9 cellular contexts compared by ENCODE assay signal in genomic region chr9:33813712-33814641, GRCh38. TPM values are rescaled to one million over a fixed set of nuclear protein-coding genes. Genes with fewer than 3 reads are reported as not detected.
DNase-seq lines count a peak whose midpoint lies in the region; ATAC-seq and TF ChIP-seq lines count a peak whose summit lies in the region.
"Had no signal": no experiment of that assay in that cellular context is flagged by ENCODE, and none has a peak within 500 bp of the region (broad histone marks: within the 10 kb centered on the region; RNA-seq: fewer than 3 reads in every experiment).

No MANE protein-coding gene starts in this region.

- TF ChIP-seq POLR2A in tibial nerve (IDR thresholded peaks at IDR 0.05) = no peak

- H4K20me1 ChIP-seq in GM23338 (replicated peaks; ENCODE audit: insufficient read depth) (no peaks in the 10 kb centered on the region), OCI-LY1 (ENCODE audit: insufficient read depth, low read length) (no peaks in the 10 kb centered on the region)

- H3K9me2 ChIP-seq in GM23338 (ENCODE audit: insufficient read depth) (no peaks in the 10 kb centered on the region), OCI-LY1 (ENCODE audit: low read depth, low read length) (no peaks in the 10 kb centered on the region)

- peak in 1 of 10 experiments; percentile 17 for DNase-seq in CD4-positive, alpha-beta T cell
- DNase-seq in GM23338 (ENCODE audit: low spot score) (peak; percentile 62), caudate nucleus (lab: John Stamatoyannopoulos, UW) (peak in 18 of 61 donors; percentile 5 to 63 (median 23)), lower lobe of right lung (no peak), tibial nerve (ENCODE audit: low spot score in 2 of 2) (no peak), left lobe of liver (ENCODE audit: low spot score) (no peak), NCI-H187 (lab: John Stamatoyannopoulos, UW) (no peak)

- peak overlapping the region; percentile 98 for H3K27ac Mint-ChIP-seq in CD4-positive, alpha-beta T cell
- H3K27ac Mint-ChIP-seq in GM23338 = no peak overlapping the region

- H3K36me3 ChIP-seq in GM23338 (ENCODE audit: insufficient read depth) = no peaks in the 10 kb centered on the region
- no peaks in the 10 kb centered on the region for H3K36me3 ChIP-seq in OCI-LY1 (ENCODE audit: insufficient read depth, low read length)
- no peaks in the 10 kb centered on the region for H3K36me3 ChIP-seq in lower lobe of right lung
- no peaks in the 10 kb centered on the region for H3K36me3 ChIP-seq in tibial nerve

- POLR2A ChIA-PET in CD4-positive, alpha-beta T cell (lab: Charles Lee) = interaction anchor here (0.6 to 1.6 kb wide), 6 partner anchors 10 to 523 kb away, joined by 3 to 11 read pairs (median 4); no protein-coding TSS in a partner anchor

- intact Hi-C loops in CD4-positive, alpha-beta T cell (cut with DNase I, micrococcal nuclease) = loop anchor here (1.0 to 10.0 kb wide), 4 partner anchors 38 to 231 kb away; partner anchors contain the start of gene UBAP2 (in 1 of the 2)
- intact Hi-C loops in lower lobe of right lung (cut with DNase I) = no loop called here

- H3K4me3 Mint-ChIP-seq in CD4-positive, alpha-beta T cell = peak overlapping the region; percentile 81
- H3K4me3 Mint-ChIP-seq in GM23338 = no peak overlapping the region

- H3K36me3 Mint-ChIP-seq in CD4-positive, alpha-beta T cell (ENCODE audit: low read depth) = peaks cover 11% of the 10 kb centered on the region
- peaks cover 4% of the 10 kb centered on the region; the same call in 1 of the 3 replicates for H3K36me3 Mint-ChIP-seq in GM23338 (ENCODE audit: low read depth)

- H2AFZ ChIP-seq in GM23338 (no peak overlapping the region; the same call in 1 of the 2 replicates), OCI-LY1 (ENCODE audit: low read length) (peak overlapping the region; percentile 73; the same call in 1 of the 2 replicates)

- WGBS in tibial nerve, 2 donors = 42 to 50% methylated on average over 8 of the region's 8 CpGs

- H3K4me3 ChIP-seq in GM23338 = no peak overlapping the region
- no peak overlapping the region for H3K4me3 ChIP-seq in OCI-LY1 (ENCODE audit: low read depth, low read length, poor library complexity, severe bottlenecking)
- H3K4me3 ChIP-seq in lower lobe of right lung = no peak overlapping the region
- no peak overlapping the region for H3K4me3 ChIP-seq in tibial nerve

- peaks cover 8% of the 10 kb centered on the region for H3K79me2 ChIP-seq in GM23338 (replicated peaks; ENCODE audit: insufficient read depth)
- H3K79me2 ChIP-seq in OCI-LY1 (ENCODE audit: insufficient read depth, low read length) = peaks cover 9% of the 10 kb centered on the region

- TF ChIP-seq EP300 in tibial nerve (IDR thresholded peaks at IDR 0.05) = peak in 1 of 2 donors; percentile 60

- CTCF ChIA-PET in CD4-positive, alpha-beta T cell (lab: Charles Lee) = interaction anchor here (0.6 to 4.4 kb wide), 19 partner anchors 10 to 1242 kb away, joined by 3 to 51 read pairs (median 3); no protein-coding TSS in a partner anchor

- peak overlapping the region; percentile 24; the same call in 1 of the 2 replicates for H3K9ac ChIP-seq in OCI-LY1 (ENCODE audit: low read length)

- H3K4me2 ChIP-seq in GM23338 (no peak overlapping the region), OCI-LY1 (ENCODE audit: low read length) (peak overlapping the region; percentile 23; the same call in 1 of the 2 replicates)

- no peaks in the 10 kb centered on the region for H3K27me3 Mint-ChIP-seq in CD4-positive, alpha-beta T cell
- H3K27me3 Mint-ChIP-seq in GM23338 (ENCODE audit: insufficient read depth, low read depth, poor library complexity) = peaks cover 12% of the 10 kb centered on the region

- peak; percentile 80 for TF ChIP-seq CTCF in CD4-positive, alpha-beta T cell (IDR thresholded peaks at IDR 0.05)
- TF ChIP-seq CTCF in GM23338 (conservative IDR thresholded peaks at IDR 0.05; ENCODE audit: low read depth in 2 of 2) = peak; percentile 55 to 76
- TF ChIP-seq CTCF in OCI-LY1 (IDR thresholded peaks at IDR 0.05; ENCODE audit: low read length) = peak; percentile 40
- peak; percentile 71 for TF ChIP-seq CTCF in lower lobe of right lung (IDR thresholded peaks at IDR 0.05)
- TF ChIP-seq CTCF in tibial nerve (IDR thresholded peaks at IDR 0.05) = peak; percentile 61 to 81 (median 66)

- H3K9me3 Mint-ChIP-seq in CD4-positive, alpha-beta T cell = no peaks in the 10 kb centered on the region
- no peaks in the 10 kb centered on the region for H3K9me3 Mint-ChIP-seq in GM23338

- peaks cover 10% of the 10 kb centered on the region for H3K4me1 ChIP-seq in GM23338 (ENCODE audit: insufficient read depth)
- H3K4me1 ChIP-seq in OCI-LY1 (ENCODE audit: insufficient read depth, low read length, severe bottlenecking) = peaks cover 37% of the 10 kb centered on the region
- H3K4me1 ChIP-seq in lower lobe of right lung = peaks cover 33% of the 10 kb centered on the region
- peaks cover 0 to 44% (median 21%) of the 10 kb centered on the region in 4 donors for H3K4me1 ChIP-seq in tibial nerve

- no peak overlapping the region for H3K27ac ChIP-seq in CD4-positive, alpha-beta T cell (ENCODE audit: low read depth, low read length)
- H3K27ac ChIP-seq in GM23338 (ENCODE audit: low read depth) (no peak overlapping the region), OCI-LY1 (ENCODE audit: low read depth, low read length, poor library complexity, severe bottlenecking) (peak overlapping the region; percentile 92), caudate nucleus (ENCODE audit: low read depth, low read length) (peak overlapping the region; percentile 99), lower lobe of right lung (peak overlapping the region; percentile 98), tibial nerve (peak overlapping the region; percentile 71 to 100 (median 98))

- ATAC-seq in CD4-positive, alpha-beta T cell (ENCODE audit: poor library complexity) = peak; percentile 1
- ATAC-seq in GM23338 (no peak), lower lobe of right lung (no peak), left lobe of liver (no peak)

- no peaks in the 10 kb centered on the region for H3K27me3 ChIP-seq in CD4-positive, alpha-beta T cell (ENCODE audit: control insufficient read depth, insufficient read depth, low read length)
- H3K27me3 ChIP-seq in GM23338 (ENCODE audit: insufficient read depth) = no peaks in the 10 kb centered on the region
- H3K27me3 ChIP-seq in OCI-LY1 (ENCODE audit: insufficient read depth, low read length) = no peaks in the 10 kb centered on the region
- no peaks in the 10 kb centered on the region for H3K27me3 ChIP-seq in lower lobe of right lung (ENCODE audit: low read depth)
- H3K27me3 ChIP-seq in tibial nerve = no peaks in the 10 kb centered on the region

- H3F3A ChIP-seq in GM23338 (replicated peaks; ENCODE audit: low read depth) = no peaks in the 10 kb centered on the region
- H3F3A ChIP-seq in OCI-LY1 (ENCODE audit: insufficient read depth, low read length) = peaks cover 8% of the 10 kb centered on the region; the same call in 1 of the 2 replicates

- H3K4me1 Mint-ChIP-seq in CD4-positive, alpha-beta T cell (ENCODE audit: low read depth) = peaks cover 37% of the 10 kb centered on the region
- H3K4me1 Mint-ChIP-seq in GM23338 = peaks cover 20% of the 10 kb centered on the region

- H3K9me3 ChIP-seq in CD4-positive, alpha-beta T cell (ENCODE audit: control insufficient read depth, low read length) = no peaks in the 10 kb centered on the region
- H3K9me3 ChIP-seq in OCI-LY1 (ENCODE audit: low read length) (no peaks in the 10 kb centered on the region), lower lobe of right lung (no peaks in the 10 kb centered on the region), tibial nerve (no peaks in the 10 kb centered on the region)

TF ChIP-seq in GM23338, 12 proteins besides CTCF, POLR2A, EP300 and RAD21:
- TF ChIP-seq EZH2 (IDR thresholded peaks at IDR 0.05; ENCODE audit: low read depth, unreplicated experiment) (no peak), CREB1 (CRISPR knock-in tag; IDR thresholded peaks at IDR 0.05; ENCODE audit: low read depth) (no peak), ZNF114 (CRISPR knock-in tag; IDR thresholded peaks at IDR 0.05) (no peak)
- TF ChIP-seq, protein P1, sequence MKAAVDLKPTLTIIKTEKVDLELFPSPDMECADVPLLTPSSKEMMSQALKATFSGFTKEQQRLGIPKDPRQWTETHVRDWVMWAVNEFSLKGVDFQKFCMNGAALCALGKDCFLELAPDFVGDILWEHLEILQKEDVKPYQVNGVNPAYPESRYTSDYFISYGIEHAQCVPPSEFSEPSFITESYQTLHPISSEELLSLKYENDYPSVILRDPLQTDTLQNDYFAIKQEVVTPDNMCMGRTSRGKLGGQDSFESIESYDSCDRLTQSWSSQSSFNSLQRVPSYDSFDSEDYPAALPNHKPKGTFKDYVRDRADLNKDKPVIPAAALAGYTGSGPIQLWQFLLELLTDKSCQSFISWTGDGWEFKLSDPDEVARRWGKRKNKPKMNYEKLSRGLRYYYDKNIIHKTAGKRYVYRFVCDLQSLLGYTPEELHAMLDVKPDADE (IDR thresholded peaks at IDR 0.05) = no peak

RNA-seq across cellular contexts. Expression of gene UBE2R2, which starts 3.0 kb away (rescaled TPM):
- 10 to 100 TPM; 22.7 to 24.5 TPM for total RNA-seq in CD4-positive, alpha-beta T cell
- total RNA-seq in GM23338 (2014; rRNA removed; shearing (Covaris generic)) = 32.5 and 36.4 TPM in 2 replicates
- polyA plus RNA-seq in GM23338 (2016; fragmentation: Nextera tagmentation; extraction: Ambion mirVana) = 23.2 and 23.4 TPM in 2 replicates
- total RNA-seq in lower lobe of right lung = 39.8 TPM
- total RNA-seq in tibial nerve = 10 to 100 TPM; 23.2 to 28.4 (median 25.9) TPM
- 22.9 TPM for total RNA-seq in left lobe of liver

RNA-seq across cellular contexts. Expression of gene PRSS3, which starts 18.6 kb away (rescaled TPM):
- total RNA-seq in CD4-positive, alpha-beta T cell = not detected
- total RNA-seq in GM23338 (2014; rRNA removed; shearing (Covaris generic)) = 2.5 and 4.2 TPM in 2 replicates
- polyA plus RNA-seq in GM23338 (2016; fragmentation: Nextera tagmentation; extraction: Ambion mirVana) = 3.4 and 4.5 TPM in 2 replicates
- 0.65 TPM for total RNA-seq in lower lobe of right lung
- total RNA-seq in tibial nerve = not detected
- total RNA-seq in left lobe of liver = 5.3 TPM
- total RNA-seq: urinary bladder had no signal

Comparison
In these comparisons a context has a peak if more than half of its experiments do, and no peak if none do; other contexts are left out.
1. H3K27ac ChIP-seq: peak in OCI-LY1 (single experiment), caudate nucleus (single experiment), lower lobe of right lung (single experiment) and tibial nerve (4 of 4); none in CD4-positive, alpha-beta T cell (single experiment) and GM23338 (single experiment).
2. Peak in every context shown above with its lines, with median percentiles within 50 percentile points of each other: CTCF ChIP-seq.